Comparison of ENCODE assay signal across 15 cellular contexts in the genomic region with DNA sequence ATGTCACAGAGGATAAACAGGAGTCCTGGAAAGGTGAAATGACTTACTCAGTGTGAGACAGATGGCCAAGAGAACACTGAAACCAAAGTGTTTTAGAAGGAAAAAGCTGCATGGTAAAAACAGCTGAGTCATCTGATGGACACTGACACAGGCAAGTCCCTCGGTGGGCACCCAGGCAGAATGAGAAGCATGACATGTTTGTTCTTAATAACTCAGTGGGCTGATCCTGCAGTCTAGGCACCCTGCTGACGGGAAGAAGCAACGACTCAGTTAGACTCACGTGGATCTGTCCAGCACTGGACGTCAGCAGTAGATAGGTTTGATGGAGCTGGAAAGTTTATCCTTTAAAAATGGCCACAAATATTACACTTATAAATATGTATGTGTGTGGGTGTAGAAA.
A peak's percentile ranks its signal among the peaks of the same experiment; 100 is the strongest.
DNase-seq lines count a peak whose midpoint lies in the region; ATAC-seq and TF ChIP-seq lines count a peak whose summit lies in the region.
"Had no signal": no experiment of that assay in that cellular context is flagged by ENCODE, and none has a peak within 500 bp of the region (broad histone marks: within the 10 kb centered on the region; RNA-seq: fewer than 3 reads in every experiment).

No MANE protein-coding gene starts in this region.

- H3K9me3 Mint-ChIP-seq in chondrocyte (ENCODE audit: low read depth) (peaks cover 7% of the 10 kb centered on the region), osteocyte (ENCODE audit: unreplicated experiment) (peaks cover 7% of the 10 kb centered on the region)
- peaks cover 4% of the 10 kb centered on the region for H3K9me3 Mint-ChIP-seq in CD4-positive, alpha-beta T cell

- H3K4me3 ChIP-seq in HEK293 (ENCODE audit: low read depth, low read length), result no peak overlapping the region

- H3K4me1 Mint-ChIP-seq in chondrocyte (ENCODE audit: low read depth), result peaks cover 6% of the 10 kb centered on the region
- H3K4me1 Mint-ChIP-seq in osteocyte (ENCODE audit: unreplicated experiment), result peaks cover 11% of the 10 kb centered on the region
- no peaks in the 10 kb centered on the region for H3K4me1 Mint-ChIP-seq in CD4-positive, alpha-beta T cell (ENCODE audit: low read depth)
- H3K4me1 Mint-ChIP-seq: CD8-positive, alpha-beta memory T cell had no signal

- CTCF ChIA-PET in HEK293 (lab: Yijun Ruan, JAX), result no interaction called here
- CTCF ChIA-PET in CD4-positive, alpha-beta T cell (lab: Charles Lee), result no interaction called here

- H3K36me3 ChIP-seq in HEK293 (ENCODE audit: control insufficient read depth in 2 of 2, insufficient read depth in 1 of 2, low read length in 2 of 2), result no peaks in the 10 kb centered on the region

- H3K27me3 ChIP-seq in CD4-positive, alpha-beta T cell (ENCODE audit: control insufficient read depth, insufficient read depth, low read length), result no peaks in the 10 kb centered on the region

- ATAC-seq in CD4-positive, alpha-beta T cell (ENCODE audit: poor library complexity), result no peak
- ATAC-seq in HG03442 (IDR thresholded peaks at IDR 0.05; ENCODE audit: unreplicated experiment) (no peak), HG02678 (IDR thresholded peaks at IDR 0.05; ENCODE audit: unreplicated experiment) (no peak)
- ATAC-seq: HCT116 had no signal

- intact Hi-C loops in CD4-positive, alpha-beta T cell (cut with DNase I, micrococcal nuclease), result no loop called here

- H3K27ac Mint-ChIP-seq in chondrocyte (ENCODE audit: unreplicated experiment) (no peak overlapping the region), osteocyte (ENCODE audit: unreplicated experiment) (peak overlapping the region; percentile 36)
- H3K27ac Mint-ChIP-seq in CD4-positive, alpha-beta T cell, result no peak overlapping the region
- H3K27ac Mint-ChIP-seq: CD8-positive, alpha-beta memory T cell had no signal

- H3K36me3 Mint-ChIP-seq in chondrocyte (ENCODE audit: low read depth) (peaks cover 2% of the 10 kb centered on the region), osteocyte (ENCODE audit: unreplicated experiment) (peaks cover 3% of the 10 kb centered on the region)
- no peaks in the 10 kb centered on the region for H3K36me3 Mint-ChIP-seq in CD4-positive, alpha-beta T cell (ENCODE audit: low read depth)
- H3K36me3 Mint-ChIP-seq: CD8-positive, alpha-beta memory T cell had no signal

- TF ChIP-seq CTCF in HEK293 (tag by site-specific recombination; IDR thresholded peaks at IDR 0.05), result no peak
- peak; percentile 18 for TF ChIP-seq CTCF in chondrocyte (IDR thresholded peaks at IDR 0.05)
- TF ChIP-seq CTCF in osteocyte (IDR thresholded peaks at IDR 0.05), result no peak
- no peak for TF ChIP-seq CTCF in CD4-positive, alpha-beta T cell (IDR thresholded peaks at IDR 0.05)

- no peak overlapping the region for H3K27ac ChIP-seq in HEK293 (ENCODE audit: extremely low read depth, low read depth, low read length)
- no peak overlapping the region for H3K27ac ChIP-seq in CD4-positive, alpha-beta T cell (ENCODE audit: low read depth, low read length)

- H3K9me3 ChIP-seq in HEK293 (ENCODE audit: control insufficient read depth, insufficient read depth, low read depth, low read length), result no peaks in the 10 kb centered on the region
- peaks cover 3% of the 10 kb centered on the region for H3K9me3 ChIP-seq in CD4-positive, alpha-beta T cell (ENCODE audit: control insufficient read depth, low read length)

- H3K4me3 Mint-ChIP-seq in chondrocyte (ENCODE audit: unreplicated experiment) (no peak overlapping the region), osteocyte (ENCODE audit: unreplicated experiment) (no peak overlapping the region)
- H3K4me3 Mint-ChIP-seq in CD4-positive, alpha-beta T cell, result no peak overlapping the region
- H3K4me3 Mint-ChIP-seq: CD8-positive, alpha-beta memory T cell had no signal

- H3K27me3 Mint-ChIP-seq in chondrocyte (ENCODE audit: low read depth), result no peaks in the 10 kb centered on the region
- H3K27me3 Mint-ChIP-seq in osteocyte (ENCODE audit: unreplicated experiment), result no peaks in the 10 kb centered on the region
- no peaks in the 10 kb centered on the region for H3K27me3 Mint-ChIP-seq in CD4-positive, alpha-beta T cell
- H3K27me3 Mint-ChIP-seq: CD8-positive, alpha-beta memory T cell had no signal

- H3K4me1 ChIP-seq in HEK293 (ENCODE audit: control insufficient read depth, insufficient read depth, low read length), result no peaks in the 10 kb centered on the region

- peak; percentile 16 for DNase-seq in SK-N-DZ (ENCODE audit: low spot score)
- no peak for DNase-seq in chondrocyte (ENCODE audit: low spot score)
- no peak for DNase-seq in osteocyte (ENCODE audit: extremely low spot score, unreplicated experiment)
- no peak for DNase-seq in CD4-positive, alpha-beta T cell
- DNase-seq: CD8-positive, alpha-beta memory T cell; DMS 273 treated with DMSO at 0.1 percent for 48 hours; KG1; MM.1S; NCI-H187 treated with DMSO at 0.1 percent for 48 hours; NCI-H774; SIG-M5 had no signal

- POLR2A ChIA-PET in HEK293 (lab: Yijun Ruan, JAX), result no interaction called here
- POLR2A ChIA-PET in CD4-positive, alpha-beta T cell (lab: Charles Lee), result no interaction called here

TF ChIP-seq in HEK293, 187 proteins besides CTCF, POLR2A, EP300 and RAD21:
- TF ChIP-seq FEZF1 (tag by site-specific recombination; IDR thresholded peaks at IDR 0.05) (no peak), ZNF221 (tag by site-specific recombination; IDR thresholded peaks at IDR 0.05; ENCODE audit: borderline replicate concordance) (no peak), ZNF843 (tag by site-specific recombination; IDR thresholded peaks at IDR 0.05) (no peak)
- TF ChIP-seq, protein P1, sequence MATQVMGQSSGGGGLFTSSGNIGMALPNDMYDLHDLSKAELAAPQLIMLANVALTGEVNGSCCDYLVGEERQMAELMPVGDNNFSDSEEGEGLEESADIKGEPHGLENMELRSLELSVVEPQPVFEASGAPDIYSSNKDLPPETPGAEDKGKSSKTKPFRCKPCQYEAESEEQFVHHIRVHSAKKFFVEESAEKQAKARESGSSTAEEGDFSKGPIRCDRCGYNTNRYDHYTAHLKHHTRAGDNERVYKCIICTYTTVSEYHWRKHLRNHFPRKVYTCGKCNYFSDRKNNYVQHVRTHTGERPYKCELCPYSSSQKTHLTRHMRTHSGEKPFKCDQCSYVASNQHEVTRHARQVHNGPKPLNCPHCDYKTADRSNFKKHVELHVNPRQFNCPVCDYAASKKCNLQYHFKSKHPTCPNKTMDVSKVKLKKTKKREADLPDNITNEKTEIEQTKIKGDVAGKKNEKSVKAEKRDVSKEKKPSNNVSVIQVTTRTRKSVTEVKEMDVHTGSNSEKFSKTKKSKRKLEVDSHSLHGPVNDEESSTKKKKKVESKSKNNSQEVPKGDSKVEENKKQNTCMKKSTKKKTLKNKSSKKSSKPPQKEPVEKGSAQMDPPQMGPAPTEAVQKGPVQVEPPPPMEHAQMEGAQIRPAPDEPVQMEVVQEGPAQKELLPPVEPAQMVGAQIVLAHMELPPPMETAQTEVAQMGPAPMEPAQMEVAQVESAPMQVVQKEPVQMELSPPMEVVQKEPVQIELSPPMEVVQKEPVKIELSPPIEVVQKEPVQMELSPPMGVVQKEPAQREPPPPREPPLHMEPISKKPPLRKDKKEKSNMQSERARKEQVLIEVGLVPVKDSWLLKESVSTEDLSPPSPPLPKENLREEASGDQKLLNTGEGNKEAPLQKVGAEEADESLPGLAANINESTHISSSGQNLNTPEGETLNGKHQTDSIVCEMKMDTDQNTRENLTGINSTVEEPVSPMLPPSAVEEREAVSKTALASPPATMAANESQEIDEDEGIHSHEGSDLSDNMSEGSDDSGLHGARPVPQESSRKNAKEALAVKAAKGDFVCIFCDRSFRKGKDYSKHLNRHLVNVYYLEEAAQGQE (tag by site-specific recombination; IDR thresholded peaks at IDR 0.05), result peak; percentile 85
